8 cellular contexts compared by ENCODE assay signal in the genomic region with DNA sequence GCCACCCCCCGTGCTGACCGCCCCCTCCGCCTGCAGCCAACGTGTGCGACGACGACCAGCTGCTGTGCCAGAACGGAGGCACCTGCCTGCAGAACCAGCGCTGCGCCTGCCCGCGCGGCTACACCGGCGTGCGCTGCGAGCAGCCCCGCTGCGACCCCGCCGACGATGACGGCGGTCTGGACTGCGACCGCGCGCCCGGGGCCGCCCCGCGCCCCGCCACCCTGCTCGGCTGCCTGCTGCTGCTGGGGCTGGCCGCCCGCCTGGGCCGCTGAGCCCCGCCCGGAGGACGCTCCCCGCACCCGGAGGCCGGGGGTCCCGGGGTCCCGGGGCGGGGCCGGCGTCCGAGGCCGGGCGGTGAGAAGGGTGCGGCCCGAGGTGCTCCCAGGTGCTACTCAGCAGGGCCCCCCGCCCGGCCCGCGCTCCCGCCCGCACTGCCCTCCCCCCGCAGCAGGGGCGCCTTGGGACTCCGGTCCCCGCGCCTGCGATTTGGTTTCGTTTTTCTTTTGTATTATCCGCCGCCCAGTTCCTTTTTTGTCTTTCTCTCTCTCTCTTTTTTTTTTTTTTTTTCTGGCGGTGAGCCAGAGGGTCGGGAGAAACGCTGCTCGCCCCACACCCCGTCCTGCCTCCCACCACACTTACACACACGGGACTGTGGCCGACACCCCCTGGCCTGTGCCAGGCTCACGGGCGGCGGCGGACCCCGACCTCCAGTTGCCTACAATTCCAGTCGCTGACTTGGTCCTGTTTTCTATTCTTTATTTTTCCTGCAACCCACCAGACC.
A peak's percentile ranks its signal among the peaks of the same experiment; 100 is the strongest.
DNase-seq lines count a peak whose midpoint lies in the region; ATAC-seq, FAIRE-seq and TF ChIP-seq lines count a peak whose summit lies in the region.

No MANE protein-coding gene starts in this region.

- no peaks in the 10 kb centered on the region for H3K36me3 ChIP-seq in H1 (ENCODE audit: control insufficient read depth in 2 of 4, insufficient read depth in 4 of 4, low read length in 3 of 4)

- ATAC-seq in HG03520 (IDR thresholded peaks at IDR 0.05; ENCODE audit: unreplicated experiment) (peak; percentile 6), WTC11 (no peak), natural killer cell (no peak), HG02610 (IDR thresholded peaks at IDR 0.05; ENCODE audit: unreplicated experiment) (no peak), sciatic nerve (no peak)

- H3K27ac Mint-ChIP-seq in WTC11 (no peak overlapping the region), natural killer cell (peak overlapping the region; percentile 50 to 92)

- H3K27me3 ChIP-seq in H1 (replicated peaks in 1 of 4; ENCODE audit: control insufficient read depth in 3 of 4, extremely low read depth in 1 of 4, insufficient read depth in 3 of 4, low read length in 3 of 4), result peaks cover 0 to 20% (median 15%) of the 10 kb centered on the region in 4 experiments; a peak in 6 of 7 replicates

- H4K8ac ChIP-seq in H1 (ENCODE audit: extremely low read depth, insufficient read depth, low read length), result no peak overlapping the region; the same call in 1 of the 2 replicates

- no peak overlapping the region for H2BK15ac ChIP-seq in H1 (ENCODE audit: low read length)

- no peak overlapping the region for H4K5ac ChIP-seq in H1 (ENCODE audit: insufficient read length, low read depth, low read length)

- H3K4me3 ChIP-seq in H1 (ENCODE audit: extremely low read depth in 1 of 4, insufficient read depth in 2 of 4, low read depth in 3 of 4, low read length in 4 of 4), result peak overlapping the region; percentile 55 to 78 (median 56)

- peaks cover 27% of the 10 kb centered on the region for H3K4me1 Mint-ChIP-seq in WTC11
- peaks cover 6 to 15% of the 10 kb centered on the region in 2 donors for H3K4me1 Mint-ChIP-seq in natural killer cell

- no peak overlapping the region for H3K56ac ChIP-seq in H1 (replicated peaks; ENCODE audit: insufficient read length, low read depth, low read length)

- H3K79me2 ChIP-seq in H1 (ENCODE audit: control insufficient read depth in 1 of 2, insufficient read depth in 2 of 2, low read length in 2 of 2), result no peaks in the 10 kb centered on the region

- H3K4me3 Mint-ChIP-seq in WTC11, result peak overlapping the region; percentile 85
- peak overlapping the region; percentile 99 for H3K4me3 Mint-ChIP-seq in natural killer cell

- peak overlapping the region; percentile 11; the same call in 1 of the 2 replicates for H2AFZ ChIP-seq in H1 (ENCODE audit: low read length)

- H3K14ac ChIP-seq in H1 (ENCODE audit: insufficient read length), result no peak overlapping the region

- peak overlapping the region; percentile 94 to 97 for H3K4me2 ChIP-seq in H1 (ENCODE audit: insufficient read depth in 1 of 2, low read depth in 2 of 2, low read length in 2 of 2)

- no peak for TF ChIP-seq POLR2A in H1 (IDR thresholded peaks at IDR 0.05; ENCODE audit: control extremely low read depth in 1 of 2, low read depth in 2 of 2, low read length in 2 of 2)

- H3K9me3 Mint-ChIP-seq in WTC11, result no peaks in the 10 kb centered on the region
- H3K9me3 Mint-ChIP-seq in natural killer cell, result no peaks in the 10 kb centered on the region

- no peak for TF ChIP-seq CTCF in WTC11 (IDR thresholded peaks at IDR 0.05)
- TF ChIP-seq CTCF in H1 (IDR thresholded peaks at IDR 0.05; ENCODE audit: control extremely low read depth in 1 of 3, insufficient read depth in 1 of 3, low read depth in 1 of 3, low read length in 3 of 3), result no peak
- TF ChIP-seq CTCF in natural killer cell (IDR thresholded peaks at IDR 0.05), result no peak

- intact Hi-C loops in natural killer cell (cut with micrococcal nuclease), result loop anchor here (10.0 kb wide), 1 partner anchor 647 kb away; no protein-coding TSS in a partner anchor
- intact Hi-C loops in sciatic nerve (cut with DNase I), result no loop called here

- 0% methylated on average over 9 of the region's 81 CpGs; no CpG with 5 or more reads in 1 of the 2 experiments for WGBS in H1 (ENCODE audit: extremely low coverage in 1 of 2, insufficient coverage in 1 of 2, insufficient read length in 1 of 2, insufficient replicate concordance in 2 of 2, low coverage in 1 of 2, low lambda C conversion rate in 2 of 2, missing lambda C conversion rate in 1 of 2), 2 experiments

- H3K23ac ChIP-seq in H1 (ENCODE audit: insufficient read length), result no peak overlapping the region

- no peak for TF ChIP-seq RAD21 in H1 (IDR thresholded peaks at IDR 0.05 in 1 of 2, conservative IDR thresholded peaks at IDR 0.05 in 1 of 2; ENCODE audit: low read depth in 2 of 2, low read length in 2 of 2)

- H3K27me3 Mint-ChIP-seq in WTC11 (ENCODE audit: low read depth) (peaks cover 36% of the 10 kb centered on the region), natural killer cell (ENCODE audit: low read depth in 2 of 2) (peaks cover 0 to 9% of the 10 kb centered on the region in 2 donors)

- no peaks in the 10 kb centered on the region for H3K79me1 ChIP-seq in H1 (ENCODE audit: low read depth, low read length)

- H3K27ac ChIP-seq in H1 (ENCODE audit: low read depth, low read length), result no peak overlapping the region

- H3K9ac ChIP-seq in H1 (replicated peaks in 1 of 4; ENCODE audit: extremely low read depth in 1 of 4, low read depth in 3 of 4, low read length in 3 of 4), result no peak overlapping the region; a peak in 1 of 7 replicates

- H3K4me1 ChIP-seq in H1 (replicated peaks in 1 of 4; ENCODE audit: control insufficient read depth in 3 of 4, insufficient read depth in 4 of 4, low read length in 3 of 4), result peaks cover 2 to 27% (median 16%) of the 10 kb centered on the region in 4 experiments

- H2BK5ac ChIP-seq in H1 (ENCODE audit: low read depth, low read length), result no peak overlapping the region

- no peaks in the 10 kb centered on the region for H3K9me3 ChIP-seq in H1 (ENCODE audit: insufficient read depth in 2 of 2, low read depth in 1 of 2, low read length in 1 of 2)

- peak overlapping the region; percentile 54 for H4K91ac ChIP-seq in H1 (replicated peaks; ENCODE audit: insufficient read length, low read length)

- H2BK12ac ChIP-seq in H1 (ENCODE audit: low read depth, low read length), result no peak overlapping the region

- no peak overlapping the region for H2BK120ac ChIP-seq in H1 (replicated peaks; ENCODE audit: low read depth, low read length)

- TF ChIP-seq EP300 in H1 (IDR thresholded peaks at IDR 0.05; ENCODE audit: borderline replicate concordance in 1 of 2, low read depth in 2 of 2, low read length in 2 of 2), result no peak

- POLR2A ChIA-PET in WTC11 (lab: Charles Lee) (interaction anchor here (0.7 to 1.3 kb wide), 4 partner anchors 72 to 230 kb away, joined by 3 to 5 read pairs (median 4); no protein-coding TSS in a partner anchor), H1 (lab: Charles Lee; ENCODE audit: partially characterized antibody) (interaction anchor here (0.8 kb wide), 2 partner anchors 78 to 436 kb away, joined by 3 to 5 read pairs; no protein-coding TSS in a partner anchor)

- no peak for FAIRE-seq in H1 (lab: Jason Lieb, UNC)
- no peak for FAIRE-seq in urothelium cell line (lab: Jason Lieb, UNC)

- H3K18ac ChIP-seq in H1 (ENCODE audit: extremely low read depth, low read length), result peak overlapping the region; percentile 71

- H2AK5ac ChIP-seq in H1 (ENCODE audit: low read depth, low read length), result no peak overlapping the region

- peaks cover 2% of the 10 kb centered on the region in 2 experiments for H4K20me1 ChIP-seq in H1 (replicated peaks in 1 of 2; ENCODE audit: control insufficient read depth in 1 of 2, insufficient read depth in 2 of 2, low read length in 2 of 2)

- H3K36me3 Mint-ChIP-seq in WTC11 (no peaks in the 10 kb centered on the region), natural killer cell (no peaks in the 10 kb centered on the region)

- peak; percentile 33 for DNase-seq in ELR (ENCODE audit: low read depth)
- DNase-seq in WTC11 (ENCODE audit: low spot score), result no peak
- no peak for DNase-seq in H1 (ENCODE audit: low read depth in 1 of 2, low spot score in 2 of 2)
- peak; percentile 48 for DNase-seq in natural killer cell
- peak; percentile 32 for DNase-seq in urothelium cell line (ENCODE audit: low spot score)
- DNase-seq in sciatic nerve (ENCODE audit: low spot score), result no peak

- no peak overlapping the region for H2BK20ac ChIP-seq in H1 (ENCODE audit: low read length)

- CTCF ChIA-PET in WTC11 (lab: Charles Lee) (interaction anchor here (0.8 to 10.1 kb wide), 14 partner anchors 7 to 488 kb away, joined by 3 to 343 read pairs (median 6); no protein-coding TSS in a partner anchor), H1 (lab: Charles Lee; ENCODE audit: partially characterized antibody) (interaction anchor here (0.9 to 16.9 kb wide), 6 partner anchors 8 to 479 kb away, joined by 3 to 370 read pairs (median 5); partner anchors contain the start of gene NTNG2)

- peaks cover 14% of the 10 kb centered on the region; the same call in 1 of the 2 replicates for H3K23me2 ChIP-seq in H1 (ENCODE audit: low read depth, low read length)

- H3K4ac ChIP-seq in H1 (replicated peaks; ENCODE audit: insufficient read length, low read depth, low read length), result no peak overlapping the region

TF ChIP-seq in WTC11, 78 proteins besides CTCF, POLR2A, EP300 and RAD21 (continues in another document):
- peak; percentile 92 for TF ChIP-seq FOXP1 (CRISPR knock-in tag; IDR thresholded peaks at IDR 0.05; ENCODE audit: borderline replicate concordance)

TF ChIP-seq in H1, 55 proteins besides CTCF, POLR2A, EP300 and RAD21:
- peak; percentile 75 for TF ChIP-seq MAX (IDR thresholded peaks at IDR 0.05)
- TF ChIP-seq RBBP5 (IDR thresholded peaks at IDR 0.05; ENCODE audit: borderline replicate concordance, low read depth, low read length), result 0 out of 2 replicates have a peak, but pooled peaks have one; percentile 89
- TF ChIP-seq EZH2 (IDR thresholded peaks at IDR 0.05; ENCODE audit: low read depth, low read length, severe bottlenecking), result no peak
- TF ChIP-seq HDAC6 (IDR thresholded peaks at IDR 0.05; ENCODE audit: low read depth, low read length), result no peak
- TF ChIP-seq, protein P1, sequence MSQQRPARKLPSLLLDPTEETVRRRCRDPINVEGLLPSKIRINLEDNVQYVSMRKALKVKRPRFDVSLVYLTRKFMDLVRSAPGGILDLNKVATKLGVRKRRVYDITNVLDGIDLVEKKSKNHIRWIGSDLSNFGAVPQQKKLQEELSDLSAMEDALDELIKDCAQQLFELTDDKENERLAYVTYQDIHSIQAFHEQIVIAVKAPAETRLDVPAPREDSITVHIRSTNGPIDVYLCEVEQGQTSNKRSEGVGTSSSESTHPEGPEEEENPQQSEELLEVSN (IDR thresholded peaks at IDR 0.05), result peak; percentile 68
- peak; percentile 87 for TF ChIP-seq KDM4A (IDR thresholded peaks at IDR 0.05; ENCODE audit: low read depth, low read length, severe bottlenecking)

Comparison
In these comparisons a context has a peak if more than half of its experiments do, and no peak if none do; other contexts are left out.
1. DNase-seq: peak in ELR (single experiment), natural killer cell (single experiment) and urothelium cell line (single experiment); none in WTC11 (single experiment), H1 (0 of 2) and sciatic nerve (single experiment).